ENCODE assay signal across 1 cellular context in genomic region chr3:40780801-40781406, GRCh38.
TF ChIP-seq lines count a peak whose summit lies in the region.

No MANE protein-coding gene starts in this region.

TF ChIP-seq in GM23338, 12 proteins besides CTCF, POLR2A, EP300 and RAD21 (continued from another document):
- TF ChIP-seq REST (IDR thresholded peaks at IDR 0.05; ENCODE audit: unreplicated experiment) (no peak), EZH2phosphoT487 (IDR thresholded peaks at IDR 0.05; ENCODE audit: unreplicated experiment) (no peak), JUNB (IDR thresholded peaks at IDR 0.05; ENCODE audit: unreplicated experiment) (no peak), CREB1 (CRISPR knock-in tag; IDR thresholded peaks at IDR 0.05; ENCODE audit: low read depth) (no peak)
